Comparison of ENCODE assay signal across 25 cellular contexts in the genomic region with DNA sequence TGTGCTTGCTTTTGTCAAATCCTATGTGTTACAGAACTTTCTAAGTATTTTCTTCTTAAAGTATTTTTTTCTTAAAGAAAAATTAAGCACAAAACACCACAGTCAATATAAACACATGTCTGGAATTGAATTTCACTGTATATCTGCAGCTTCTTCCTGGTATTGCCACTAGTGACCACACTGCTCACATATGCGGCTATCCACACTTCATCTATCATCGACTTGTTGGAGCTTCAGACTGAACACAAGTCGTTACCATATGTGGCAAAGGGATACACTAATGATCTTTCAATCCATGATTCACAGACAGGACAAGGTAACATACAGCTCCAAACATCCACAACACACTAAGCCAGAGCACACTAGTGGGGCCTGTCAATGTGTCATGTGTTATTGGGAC.
"Had no signal": no experiment of that assay in that cellular context is flagged by ENCODE, and none has a peak within 500 bp of the region (broad histone marks: within the 10 kb centered on the region; RNA-seq: fewer than 3 reads in every experiment).

No MANE protein-coding gene starts in this region.

- H3K27ac ChIP-seq: left ventricle myocardium inferior, ovary, right atrium auricular region, right lobe of liver, testis, thyroid gland, transverse colon, upper lobe of left lung, vagina had no signal

- H3K4me1 ChIP-seq: left ventricle myocardium inferior, right atrium auricular region, right lobe of liver, testis, thyroid gland, transverse colon, upper lobe of left lung, vagina had no signal

- H3K4me2 ChIP-seq: smooth muscle cell had no signal

- H3K36me3 ChIP-seq: left ventricle myocardium inferior, ovary, right atrium auricular region, right lobe of liver, thyroid gland, transverse colon, upper lobe of left lung, vagina had no signal

- H3K4me3 ChIP-seq: left ventricle myocardium inferior, lung, ovary, right atrium auricular region, right lobe of liver, smooth muscle cell, testis, thyroid gland, transverse colon, upper lobe of left lung, vagina had no signal

- ATAC-seq: right lobe of liver; stimulated activated memory B cell treated with anti-CD40 and anti-IgM and Interleukin-4, amounts not matched to agents 10 μg/mL and 1 μg/mL and 100 μg/mL, for 72 hours had no signal

- DNase-seq: hypothalamus; immature natural killer cell; kidney; left ventricle myocardium inferior; mesendoderm; naive B cell; natural killer cell; nephron progenitor cell; ovary; right lobe of liver; stimulated activated CD4-positive, alpha-beta T cell treated with anti-CD3 and anti-CD28 coated beads, Interleukin-1b, Interleukin-23, amount 100 ng/mL, for 48 hours; stimulated activated CD4-positive, alpha-beta T cell treated with anti-CD3 and anti-CD28 coated beads, Interleukin-2, amount 100 ng/mL, for 48 hours; stimulated activated CD4-positive, alpha-beta T cell treated with anti-CD3 and anti-CD28 coated beads, Interleukin-4, amount 100 ng/mL, for 4 hours; stimulated activated CD8-positive, alpha-beta memory T cell treated with anti-CD3 and anti-CD28 coated beads, Interleukin-4, amount 100 ng/mL, for 48 hours; stimulated activated naive CD4-positive, alpha-beta T cell treated with Interleukin-2 at 50 U/mL for 16 hours; stimulated activated naive CD8-positive, alpha-beta T cell treated with anti-CD3 and anti-CD28 coated beads, Interleukin-15, amount 100 ng/mL, for 72 hours; testis; thyroid gland; transverse colon; upper lobe of left lung had no signal

- H3K9me3 ChIP-seq: left ventricle myocardium inferior, ovary, right atrium auricular region, right lobe of liver, testis, thyroid gland, transverse colon, upper lobe of left lung, vagina had no signal

- H3K27me3 ChIP-seq: ovary, right atrium auricular region, right lobe of liver, testis, thyroid gland, transverse colon, upper lobe of left lung, vagina had no signal
